9 cellular contexts compared by ENCODE assay signal in genomic region chr5:174327317-174327864, GRCh38.
DNase-seq lines count a peak whose midpoint lies in the region; ATAC-seq and TF ChIP-seq lines count a peak whose summit lies in the region.
"Had no signal": no experiment of that assay in that cellular context is flagged by ENCODE, and none has a peak within 500 bp of the region (broad histone marks: within the 10 kb centered on the region; RNA-seq: fewer than 3 reads in every experiment).

No MANE protein-coding gene starts in this region.

- peaks cover 2% of the 10 kb centered on the region; the same call in 1 of the 2 replicates for H3K27me3 Mint-ChIP-seq in HFFc6 (ENCODE audit: insufficient read depth)
- H3K27me3 Mint-ChIP-seq in activated CD4-positive, alpha-beta T cell treated with anti-CD3 and anti-CD28 coated beads, Interleukin-2, amount 10 ng/mL, durations not matched to agents 24 days and 14 days: peaks cover 4% of the 10 kb centered on the region
- peaks cover 15% of the 10 kb centered on the region for H3K27me3 Mint-ChIP-seq in neural progenitor cell (ENCODE audit: insufficient read depth, low read depth)

- H3K9me3 Mint-ChIP-seq in HFFc6 (peaks cover 8% of the 10 kb centered on the region), neural progenitor cell (no peaks in the 10 kb centered on the region)
- no peaks in the 10 kb centered on the region for H3K9me3 Mint-ChIP-seq in activated CD4-positive, alpha-beta T cell treated with anti-CD3 and anti-CD28 coated beads, Interleukin-2, amount 10 ng/mL, durations not matched to agents 24 days and 14 days

- TF ChIP-seq POLR2A in esophagus muscularis mucosa (IDR thresholded peaks at IDR 0.05; ENCODE audit: low read depth) (no peak), uterus (IDR thresholded peaks at IDR 0.05) (no peak)

- intact Hi-C loops in activated CD4-positive, alpha-beta T cell treated with anti-CD3 and anti-CD28 coated beads, Interleukin-2, amount 10 ng/mL, durations not matched to agents 24 days and 14 days (cut with micrococcal nuclease): loop anchor here (5.0 kb wide), 1 partner anchor 465 kb away; no protein-coding TSS in a partner anchor
- intact Hi-C loops in esophagus muscularis mucosa (cut with DNase I): loop anchor here (5.0 kb wide), 1 partner anchor 410 kb away; no protein-coding TSS in a partner anchor
- intact Hi-C loops in uterus (cut with DNase I; ENCODE audit: low total_unique reads): no loop called here

- H3K36me3 Mint-ChIP-seq in HFFc6 (ENCODE audit: low read depth) (peaks cover 3% of the 10 kb centered on the region; the same call in 1 of the 2 replicates), neural progenitor cell (no peaks in the 10 kb centered on the region)
- no peaks in the 10 kb centered on the region for H3K36me3 Mint-ChIP-seq in activated CD4-positive, alpha-beta T cell treated with anti-CD3 and anti-CD28 coated beads, Interleukin-2, amount 10 ng/mL, durations not matched to agents 24 days and 14 days (ENCODE audit: low read depth)
- H3K36me3 Mint-ChIP-seq: activated naive CD8-positive, alpha-beta T cell had no signal

- peak; percentile 74 for DNase-seq in EL
- DNase-seq in HFFc6: peak; percentile 47
- DNase-seq in NCI-H510A (lab: John Stamatoyannopoulos, UW): peak; percentile 63
- peak; percentile 85 for DNase-seq in activated CD4-positive, alpha-beta T cell treated with anti-CD3 and anti-CD28 coated beads, Interleukin-2, amount 10 ng/mL, durations not matched to agents 24 days and 14 days
- no peak for DNase-seq in esophagus muscularis mucosa (ENCODE audit: extremely low spot score)
- DNase-seq in neural progenitor cell (ENCODE audit: low spot score): peak; percentile 94
- DNase-seq in uterus: no peak

- H3K27me3 ChIP-seq in esophagus muscularis mucosa: peaks cover 0 to 44% (median 2%) of the 10 kb centered on the region in 4 donors
- H3K27me3 ChIP-seq in neural progenitor cell: no peaks in the 10 kb centered on the region
- H3K27me3 ChIP-seq in uterus: no peaks in the 10 kb centered on the region

- H4K20me1 ChIP-seq in neural progenitor cell (ENCODE audit: low read depth): no peaks in the 10 kb centered on the region

- H3K79me2 ChIP-seq in neural progenitor cell (ENCODE audit: low read depth): no peaks in the 10 kb centered on the region

- peak overlapping the region; percentile 44 for H3K4me2 ChIP-seq in neural progenitor cell

- peaks cover 14% of the 10 kb centered on the region; the same call in 1 of the 2 replicates for H3K4me1 Mint-ChIP-seq in HFFc6 (ENCODE audit: low read depth)
- peaks cover 3% of the 10 kb centered on the region for H3K4me1 Mint-ChIP-seq in activated CD4-positive, alpha-beta T cell treated with anti-CD3 and anti-CD28 coated beads, Interleukin-2, amount 10 ng/mL, durations not matched to agents 24 days and 14 days
- H3K4me1 Mint-ChIP-seq in neural progenitor cell: peaks cover 47% of the 10 kb centered on the region

- 46% methylated on average over 10 of the region's 10 CpGs for WGBS in esophagus muscularis mucosa

- no peaks in the 10 kb centered on the region for H3F3A ChIP-seq in neural progenitor cell (ENCODE audit: low read depth)

- H3K4me3 ChIP-seq in esophagus muscularis mucosa (no peak overlapping the region), neural progenitor cell (no peak overlapping the region), uterus (no peak overlapping the region)

- H3K27ac ChIP-seq in esophagus muscularis mucosa (replicated peaks in 1 of 4) (no peak overlapping the region), neural progenitor cell (no peak overlapping the region), uterus (no peak overlapping the region)

- H3K9me3 ChIP-seq in esophagus muscularis mucosa: no peaks in the 10 kb centered on the region
- H3K9me3 ChIP-seq in neural progenitor cell (ENCODE audit: low read depth): no peaks in the 10 kb centered on the region
- no peaks in the 10 kb centered on the region for H3K9me3 ChIP-seq in uterus

- H3K27ac Mint-ChIP-seq in HFFc6 (no peak overlapping the region), neural progenitor cell (no peak overlapping the region)
- no peak overlapping the region for H3K27ac Mint-ChIP-seq in activated CD4-positive, alpha-beta T cell treated with anti-CD3 and anti-CD28 coated beads, Interleukin-2, amount 10 ng/mL, durations not matched to agents 24 days and 14 days
- H3K27ac Mint-ChIP-seq: activated naive CD8-positive, alpha-beta T cell had no signal

- no peak overlapping the region for H2AFZ ChIP-seq in neural progenitor cell (replicated peaks)

- TF ChIP-seq CTCF in HFFc6 (IDR thresholded peaks at IDR 0.05) (peak; percentile 82), esophagus muscularis mucosa (IDR thresholded peaks at IDR 0.05) (peak; percentile 55 to 66 (median 56)), neural progenitor cell (IDR thresholded peaks at IDR 0.05) (peak; percentile 96), uterus (IDR thresholded peaks at IDR 0.05) (peak in 1 of 4 experiments; percentile 34)

- no peak overlapping the region for H3K9ac ChIP-seq in neural progenitor cell

- H3K4me1 ChIP-seq in esophagus muscularis mucosa (no peaks in the 10 kb centered on the region), neural progenitor cell (peaks cover 15% of the 10 kb centered on the region), uterus (no peaks in the 10 kb centered on the region)

- no peak for ATAC-seq in HG03457 (IDR thresholded peaks at IDR 0.05; ENCODE audit: unreplicated experiment)

- H3K36me3 ChIP-seq in esophagus muscularis mucosa (no peaks in the 10 kb centered on the region), neural progenitor cell (no peaks in the 10 kb centered on the region), uterus (no peaks in the 10 kb centered on the region)

- TF ChIP-seq EP300 in esophagus muscularis mucosa (IDR thresholded peaks at IDR 0.05): no peak

- no peak overlapping the region for H3K4me3 Mint-ChIP-seq in HFFc6
- H3K4me3 Mint-ChIP-seq in activated CD4-positive, alpha-beta T cell treated with anti-CD3 and anti-CD28 coated beads, Interleukin-2, amount 10 ng/mL, durations not matched to agents 24 days and 14 days: no peak overlapping the region
- no peak overlapping the region for H3K4me3 Mint-ChIP-seq in neural progenitor cell
- H3K4me3 Mint-ChIP-seq: activated naive CD8-positive, alpha-beta T cell had no signal

Comparison
In these comparisons a context has a peak if more than half of its experiments do, and no peak if none do; other contexts are left out.
1. DNase-seq: peak in EL (single experiment), HFFc6 (single experiment), NCI-H510A (single experiment), activated CD4-positive, alpha-beta T cell treated with anti-CD3 and anti-CD28 coated beads, Interleukin-2, amount 10 ng/mL, durations not matched to agents 24 days and 14 days (single experiment) and neural progenitor cell (single experiment); none in esophagus muscularis mucosa (single experiment) and uterus (0 of 2).